In the genomic region with DNA sequence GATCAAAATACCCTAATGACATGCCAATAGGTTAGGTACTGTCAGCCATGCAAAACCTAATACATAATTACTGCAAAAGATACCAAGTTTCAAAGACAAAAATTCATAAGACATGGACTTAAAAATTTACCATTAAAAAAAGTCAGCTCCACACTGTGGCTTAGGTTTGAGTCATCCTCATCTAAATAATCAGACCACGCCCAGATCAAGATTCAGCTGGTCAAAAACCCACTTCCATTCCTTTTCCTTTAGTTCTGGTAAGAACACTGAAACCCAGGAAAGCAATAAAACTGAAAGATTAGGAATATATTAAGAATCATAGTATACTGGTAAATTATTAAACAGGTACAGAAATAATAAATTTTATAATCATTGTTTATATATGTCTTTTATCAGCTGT, we compare ENCODE assay signal across 15 cellular contexts.
DNase-seq lines count a peak whose midpoint lies in the region; ATAC-seq and TF ChIP-seq lines count a peak whose summit lies in the region.
"Had no signal": no experiment of that assay in that cellular context is flagged by ENCODE, and none has a peak within 500 bp of the region (broad histone marks: within the 10 kb centered on the region; RNA-seq: fewer than 3 reads in every experiment).

No MANE protein-coding gene starts in this region.

- no peaks in the 10 kb centered on the region for H3K9me3 Mint-ChIP-seq in natural killer cell
- no peaks in the 10 kb centered on the region for H3K9me3 Mint-ChIP-seq in natural killer cell treated with Interleukin-12 subunit alpha and Interleukin-12 subunit beta and Interleukin-15 and Interleukin-18, amount 100 ng/mL, for 72 hours
- peaks cover 0 to 14% (median 4%) of the 10 kb centered on the region in 3 donors for H3K9me3 Mint-ChIP-seq in T-cell

- H3K4me1 Mint-ChIP-seq in natural killer cell (peaks cover 42 to 60% of the 10 kb centered on the region in 2 donors), T-cell (peaks cover 44 to 66% (median 63%) of the 10 kb centered on the region in 3 donors)
- peaks cover 46 to 57% of the 10 kb centered on the region in 2 donors for H3K4me1 Mint-ChIP-seq in natural killer cell treated with Interleukin-12 subunit alpha and Interleukin-12 subunit beta and Interleukin-15 and Interleukin-18, amount 100 ng/mL, for 72 hours (ENCODE audit: low read depth in 2 of 2)

- CTCF ChIA-PET in T-cell (lab: Charles Lee) = no interaction called here

- H3K36me3 Mint-ChIP-seq in natural killer cell = no peaks in the 10 kb centered on the region
- peaks cover 4% of the 10 kb centered on the region for H3K36me3 Mint-ChIP-seq in natural killer cell treated with Interleukin-12 subunit alpha and Interleukin-12 subunit beta and Interleukin-15 and Interleukin-18, amount 100 ng/mL, for 72 hours
- peaks cover 25% of the 10 kb centered on the region for H3K36me3 Mint-ChIP-seq in T-cell
- H3K36me3 Mint-ChIP-seq: IgD-negative memory B cell had no signal

- POLR2A ChIA-PET in T-cell (lab: Charles Lee) = no interaction called here

- peak overlapping the region; percentile 75 to 77 for H3K27ac Mint-ChIP-seq in natural killer cell
- peak overlapping the region in 1 of 2 donors; percentile 18 for H3K27ac Mint-ChIP-seq in natural killer cell treated with Interleukin-12 subunit alpha and Interleukin-12 subunit beta and Interleukin-15 and Interleukin-18, amount 100 ng/mL, for 72 hours
- H3K27ac Mint-ChIP-seq in T-cell = peak overlapping the region; percentile 37 to 55

- intact Hi-C loops in natural killer cell (cut with micrococcal nuclease) = loop anchor here (5.0 to 10.0 kb wide), 2 partner anchors 499 to 1198 kb away; no protein-coding TSS in a partner anchor

- TF ChIP-seq CTCF in natural killer cell (IDR thresholded peaks at IDR 0.05) = no peak

- no peak for DNase-seq in natural killer cell
- no peak for DNase-seq in natural killer cell treated with Interleukin-12 subunit alpha and Interleukin-12 subunit beta and Interleukin-15 and Interleukin-18, amount 100 ng/mL, for 72 hours (ENCODE audit: low spot score)
- DNase-seq in T-cell = no peak
- DNase-seq in fibroblast of peridontal ligament (ENCODE audit: extremely low read depth) = peak; percentile 57
- DNase-seq in amniotic stem cell (lab: John Stamatoyannopoulos, UW) = no peak
- no peak for DNase-seq in NCI-H1436 treated with DMSO at 0.1 percent for 48 hours (lab: John Stamatoyannopoulos, UW)
- DNase-seq: COR-L47; gastrocnemius medialis; left lung; NCI-H1105; stimulated activated CD4-positive, alpha-beta T cell treated with anti-CD3 and anti-CD28 coated beads, Interleukin-2, amount 100 ng/mL, for 24 hours had no signal

- H3K4me3 Mint-ChIP-seq in natural killer cell (no peak overlapping the region), T-cell (no peak overlapping the region)
- H3K4me3 Mint-ChIP-seq in natural killer cell treated with Interleukin-12 subunit alpha and Interleukin-12 subunit beta and Interleukin-15 and Interleukin-18, amount 100 ng/mL, for 72 hours = no peak overlapping the region
- H3K4me3 Mint-ChIP-seq: IgD-negative memory B cell had no signal

- H3K27me3 Mint-ChIP-seq in natural killer cell (ENCODE audit: low read depth in 2 of 2) (no peaks in the 10 kb centered on the region), T-cell (no peaks in the 10 kb centered on the region)
- H3K27me3 Mint-ChIP-seq in natural killer cell treated with Interleukin-12 subunit alpha and Interleukin-12 subunit beta and Interleukin-15 and Interleukin-18, amount 100 ng/mL, for 72 hours = no peaks in the 10 kb centered on the region
- H3K27me3 Mint-ChIP-seq: IgD-negative memory B cell had no signal

- ATAC-seq in natural killer cell = no peak
- no peak for ATAC-seq in natural killer cell treated with Interleukin-12 subunit alpha and Interleukin-12 subunit beta and Interleukin-15 and Interleukin-18, amount 100 ng/mL, for 72 hours
- no peak for ATAC-seq in T-cell (replicated peaks in 1 of 4)
- no peak for ATAC-seq in HG02571 (IDR thresholded peaks at IDR 0.05; ENCODE audit: unreplicated experiment)
- no peak for ATAC-seq in HG02610 (IDR thresholded peaks at IDR 0.05; ENCODE audit: unreplicated experiment)
- ATAC-seq: gastrocnemius medialis, left lung, sciatic nerve had no signal
